ENCODE assay signal across 3 cellular contexts in the genomic region with DNA sequence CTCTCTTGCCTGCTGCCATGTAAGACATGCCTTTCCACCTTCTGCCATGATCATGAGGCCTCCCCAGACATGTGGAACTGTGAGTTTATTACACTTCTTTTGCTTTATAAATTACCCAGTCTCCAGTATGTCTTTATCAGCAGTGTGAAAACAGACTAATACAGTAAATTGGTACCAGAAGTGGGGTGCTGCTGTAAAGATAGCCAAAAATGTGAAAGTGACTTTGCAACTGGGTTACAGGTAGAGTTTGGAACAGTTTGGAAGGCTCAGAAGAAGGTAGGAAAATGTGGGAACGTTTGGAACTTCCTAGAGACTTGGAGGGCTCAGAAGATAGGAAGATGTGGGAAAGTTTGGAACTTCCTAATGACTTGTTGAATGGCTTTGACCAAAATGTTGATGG.
DNase-seq lines count a peak whose midpoint lies in the region; ATAC-seq, FAIRE-seq and TF ChIP-seq lines count a peak whose summit lies in the region.
"Not testable (repeated sequence)": the region's sequence is repeated elsewhere in the genome, so short reads cannot be mapped to it uniquely, and the experiment has no call there.

No MANE protein-coding gene starts in this region.

- not testable (repeated sequence) for H3K4me1 Mint-ChIP-seq in endodermal cell

- TF ChIP-seq EP300 in K562 (IDR thresholded peaks at IDR 0.05; ENCODE audit: low read length), result not testable (repeated sequence)

- H3K27me3 ChIP-seq in K562 (ENCODE audit: control insufficient read depth in 2 of 2, insufficient read depth in 2 of 2, low read length in 2 of 2); endodermal cell (ENCODE audit: control insufficient read depth, insufficient read depth, low read length, poor library complexity, severe bottlenecking): not testable (repeated sequence)

- H3K9me3 Mint-ChIP-seq in endodermal cell, result peaks cover 31% of the 10 kb centered on the region

- not testable (repeated sequence) for H3K4me3 Mint-ChIP-seq in endodermal cell

- intact Hi-C loops in K562 (cut with micrococcal nuclease), result not testable (repeated sequence)

- in situ Hi-C loops in K562 (cut with MboI), result not testable (repeated sequence)

- H3K27me3 Mint-ChIP-seq in endodermal cell (ENCODE audit: insufficient read depth), result not testable (repeated sequence)

- not testable (repeated sequence) for H3K79me2 ChIP-seq in K562 (ENCODE audit: control insufficient read depth, insufficient read depth, low read length)

- not testable (repeated sequence) for H2AFZ ChIP-seq in K562 (ENCODE audit: low read depth, low read length)

- not testable (repeated sequence) for H3K4me1 ChIP-seq in HEK293 (ENCODE audit: control insufficient read depth, insufficient read depth, low read length); K562 (replicated peaks in 1 of 2; ENCODE audit: control insufficient read depth in 2 of 2, insufficient read depth in 2 of 2, low read length in 2 of 2); endodermal cell (ENCODE audit: control insufficient read depth, insufficient read depth, low read length)

- H3K27ac ChIP-seq in HEK293 (ENCODE audit: extremely low read depth, low read depth, low read length); K562 (ENCODE audit: extremely low read depth, low read depth, low read length); endodermal cell (ENCODE audit: low read depth, low read length): not testable (repeated sequence)

- not testable (repeated sequence) for ATAC-seq in K562

- H3K4me3 ChIP-seq in HEK293 (ENCODE audit: low read depth, low read length); K562: not testable (repeated sequence)
- H3K4me3 ChIP-seq in endodermal cell (ENCODE audit: low read length), result peak overlapping the region; percentile 18

- not testable (repeated sequence) for BruUV-seq in K562 (replicated peaks; lab: Mats Ljungman, UMichigan)

- H3K9ac ChIP-seq in K562 (ENCODE audit: insufficient read depth in 1 of 2, low read depth in 2 of 2, low read length in 2 of 2); endodermal cell (ENCODE audit: extremely low read depth, low read length, poor library complexity, severe bottlenecking): not testable (repeated sequence)

- not testable (repeated sequence) for FAIRE-seq in K562 (lab: Jason Lieb, UNC)

- not testable (repeated sequence) for H3K9me1 ChIP-seq in K562 (ENCODE audit: control insufficient read depth, insufficient read depth, low read length)

- POLR2A ChIA-PET in HEK293 (lab: Yijun Ruan, JAX); K562 (lab: Yijun Ruan, JAX): not testable (repeated sequence)

- not testable (repeated sequence) for H3K9me3 ChIP-seq in HEK293 (ENCODE audit: control insufficient read depth, insufficient read depth, low read depth, low read length); K562 (replicated peaks; ENCODE audit: control insufficient read depth, insufficient read depth, low read depth, low read length)
- peaks cover 29% of the 10 kb centered on the region for H3K9me3 ChIP-seq in endodermal cell (ENCODE audit: control insufficient read depth, low read length)

- 0% methylated on average over 1 of the region's 1 CpG for WGBS in K562 (ENCODE audit: insufficient coverage, low coverage, missing lambda C conversion rate)
- 47 to 57% methylated on average over 1 of the region's 1 CpG for WGBS in endodermal cell (ENCODE audit: insufficient coverage in 1 of 2, insufficient read length in 1 of 2), 2 experiments

- not testable (repeated sequence) for H3K36me3 Mint-ChIP-seq in endodermal cell (ENCODE audit: low read depth)

- H3K27ac Mint-ChIP-seq in endodermal cell, result not testable (repeated sequence)

- CTCF ChIA-PET in HEK293 (lab: Yijun Ruan, JAX); K562 (lab: Yijun Ruan, JAX; ENCODE audit: low intra/inter-chr PET ratio): not testable (repeated sequence)

- H3K4me2 ChIP-seq in K562 (ENCODE audit: insufficient read depth, low read length), result not testable (repeated sequence)

- TF ChIP-seq RAD21 in K562 (CRISPR knock-in tag; conservative IDR thresholded peaks at IDR 0.05 in 1 of 2, IDR thresholded peaks at IDR 0.05 in 1 of 2), result not testable (repeated sequence)

- not testable (repeated sequence) for TF ChIP-seq POLR2A in K562 (conservative IDR thresholded peaks at IDR 0.05)

- not testable (repeated sequence) for TF ChIP-seq CTCF in HEK293 (tag by site-specific recombination; IDR thresholded peaks at IDR 0.05); K562 (IDR thresholded peaks at IDR 0.05 in 2 of 3, conservative IDR thresholded peaks at IDR 0.05 in 1 of 3; ENCODE audit: insufficient read depth in 2 of 3, low read depth in 1 of 3, low read length in 3 of 3); endodermal cell (conservative IDR thresholded peaks at IDR 0.05)

- DNase-seq in K562 (ENCODE audit: extremely low read depth in 1 of 4, low spot score in 3 of 4); endodermal cell: not testable (repeated sequence)

- not testable (repeated sequence) for H3K36me3 ChIP-seq in HEK293 (ENCODE audit: control insufficient read depth in 2 of 2, insufficient read depth in 1 of 2, low read length in 2 of 2); K562 (ENCODE audit: control insufficient read depth, insufficient read depth, low read length); endodermal cell (ENCODE audit: control insufficient read depth, insufficient read depth, low read length)

- H4K20me1 ChIP-seq in K562 (replicated peaks; ENCODE audit: control insufficient read depth, insufficient read depth, low read length), result not testable (repeated sequence)

TF ChIP-seq in HEK293, 187 proteins besides CTCF, POLR2A, EP300 and RAD21:
- peak; percentile 88 for TF ChIP-seq ZNF707 (tag by site-specific recombination; IDR thresholded peaks at IDR 0.05)
TF ChIP-seq in HEK293: peak in this region for 1; not testable (repeated sequence) for 186.

TF ChIP-seq in K562, 482 proteins besides CTCF, POLR2A, EP300 and RAD21:
- peak; percentile 85 for TF ChIP-seq ZNF707 (CRISPR knock-in tag; conservative IDR thresholded peaks at IDR 0.05)
